In genomic region chr19:16581971-16582343, GRCh38 we compare ENCODE assay signal across 12 cellular contexts. TPM values are rescaled to one million over a fixed set of nuclear protein-coding genes. Genes with fewer than 3 reads are reported as not detected.
DNase-seq lines count a peak whose midpoint lies in the region; ATAC-seq, FAIRE-seq and TF ChIP-seq lines count a peak whose summit lies in the region.
"Had no signal": no experiment of that assay in that cellular context is flagged by ENCODE, and none has a peak within 500 bp of the region (broad histone marks: within the 10 kb centered on the region; RNA-seq: fewer than 3 reads in every experiment).

No MANE protein-coding gene starts in this region.

- CTCF ChIA-PET in A673 (lab: Charles Lee) (no interaction called here), K562 (lab: Yijun Ruan, JAX; ENCODE audit: low intra/inter-chr PET ratio) (no interaction called here)

- H3K27me3 ChIP-seq in A673 (replicated peaks; ENCODE audit: insufficient read depth, low read depth, low read length, poor library complexity) (no peaks in the 10 kb centered on the region), K562 (ENCODE audit: control insufficient read depth in 2 of 2, insufficient read depth in 2 of 2, low read length in 2 of 2) (no peaks in the 10 kb centered on the region; a peak in 1 of 5 replicates)

- DNase-seq in A673 (ENCODE audit: low spot score) (no peak), H54 (ENCODE audit: insufficient read length, low spot score) (peak; percentile 62), K562 (ENCODE audit: extremely low read depth in 1 of 4, low spot score in 3 of 4) (no peak), naive B cell (no peak), medulla oblongata (ENCODE audit: extremely low spot score) (no peak)
- no peak for DNase-seq in activated T-cell treated with anti-CD3 and anti-CD28 coated beads, Interleukin-2, amount 50 U/mL, for 72 hours
- DNase-seq: NCI-H146, occipital lobe, PC-3 had no signal

- peak overlapping the region; percentile 58 to 86 for H3K9ac ChIP-seq in K562 (ENCODE audit: insufficient read depth in 1 of 2, low read depth in 2 of 2, low read length in 2 of 2)

- peaks cover 11% of the 10 kb centered on the region; the same call in 1 of the 2 replicates for H4K20me1 ChIP-seq in K562 (replicated peaks; ENCODE audit: control insufficient read depth, insufficient read depth, low read length)

- POLR2A ChIA-PET in A673 (lab: Charles Lee; ENCODE audit: low non-redundant PET) (no interaction called here), K562 (lab: Yijun Ruan, JAX) (interaction anchor here (0.6 to 2.2 kb wide), 5 partner anchors 8 to 40 kb away, joined by 3 to 11 read pairs (median 4); partner anchors contain the start of gene SLC35E1)

- TF ChIP-seq RAD21 in K562 (CRISPR knock-in tag; conservative IDR thresholded peaks at IDR 0.05 in 1 of 2, IDR thresholded peaks at IDR 0.05 in 1 of 2), result no peak

- peaks cover 53 to 78% (median 76%) of the 10 kb centered on the region in 3 donors for H3K4me1 Mint-ChIP-seq in naive B cell
- H3K4me1 Mint-ChIP-seq in activated T-cell treated with anti-CD3 and anti-CD28 coated beads, Interleukin-2, amount 50 U/mL, for 72 hours (ENCODE audit: low read depth), result peaks cover 69% of the 10 kb centered on the region

- peaks cover 94% of the 10 kb centered on the region for H3K79me2 ChIP-seq in K562 (ENCODE audit: control insufficient read depth, insufficient read depth, low read length)

- intact Hi-C loops in A673 (cut with micrococcal nuclease; ENCODE audit: unreplicated experiment) (no loop called here), K562 (cut with micrococcal nuclease) (no loop called here)

- ATAC-seq in K562 (peak; percentile 2; the same call in 1 of the 3 replicates), naive B cell (ENCODE audit: low read depth in 2 of 2) (no peak), HG02678 (IDR thresholded peaks at IDR 0.05; ENCODE audit: unreplicated experiment) (no peak), HG02763 (IDR thresholded peaks at IDR 0.05; ENCODE audit: unreplicated experiment) (no peak)
- ATAC-seq in activated T-cell treated with anti-CD3 and anti-CD28 coated beads, Interleukin-2, amount 50 U/mL, for 72 hours (replicated peaks in 1 of 2), result no peak
- ATAC-seq: PC-3 had no signal

- H2AFZ ChIP-seq in K562 (ENCODE audit: low read depth, low read length), result no peak overlapping the region

- H3K27me3 Mint-ChIP-seq in naive B cell, result no peaks in the 10 kb centered on the region
- no peaks in the 10 kb centered on the region for H3K27me3 Mint-ChIP-seq in activated T-cell treated with anti-CD3 and anti-CD28 coated beads, Interleukin-2, amount 50 U/mL, for 72 hours (ENCODE audit: low read depth)

- in situ Hi-C loops in K562 (cut with MboI), result no loop called here

- no peak for TF ChIP-seq EP300 in K562 (IDR thresholded peaks at IDR 0.05; ENCODE audit: low read length)

- H3K4me2 ChIP-seq in K562 (ENCODE audit: insufficient read depth, low read length), result peak overlapping the region; percentile 64; the same call in 1 of the 2 replicates

- no peak for FAIRE-seq in H54 (lab: Jason Lieb, UNC)
- no peak for FAIRE-seq in K562 (lab: Jason Lieb, UNC)
- FAIRE-seq: urothelium cell line had no signal

- H3K36me3 Mint-ChIP-seq in naive B cell, result no peaks in the 10 kb centered on the region
- peaks cover 0 to 5% of the 10 kb centered on the region in 2 donors for H3K36me3 Mint-ChIP-seq in activated T-cell treated with anti-CD3 and anti-CD28 coated beads, Interleukin-2, amount 50 U/mL, for 72 hours (ENCODE audit: insufficient read depth in 2 of 2)

- H3K4me1 ChIP-seq in A673 (ENCODE audit: insufficient read depth, low read length, poor library complexity, severe bottlenecking) (peaks cover 35% of the 10 kb centered on the region), K562 (replicated peaks in 1 of 2; ENCODE audit: control insufficient read depth in 2 of 2, insufficient read depth in 2 of 2, low read length in 2 of 2) (peaks cover 50 to 66% of the 10 kb centered on the region in 2 experiments; a peak in 4 of 5 replicates)

- peak overlapping the region; percentile 40 for H3K27ac ChIP-seq in A673 (ENCODE audit: low read depth, low read length, poor library complexity, severe bottlenecking)
- peak overlapping the region; percentile 71 for H3K27ac ChIP-seq in K562 (ENCODE audit: extremely low read depth, low read depth, low read length)

- TF ChIP-seq CTCF in A673 (conservative IDR thresholded peaks at IDR 0.05; ENCODE audit: low read depth, low read length) (no peak), K562 (IDR thresholded peaks at IDR 0.05 in 2 of 3, conservative IDR thresholded peaks at IDR 0.05 in 1 of 3; ENCODE audit: insufficient read depth in 2 of 3, low read depth in 1 of 3, low read length in 3 of 3) (no peak)

- TF ChIP-seq POLR2A in H54 (IDR thresholded peaks at IDR 0.05; ENCODE audit: low read depth, low read length) (no peak), K562 (conservative IDR thresholded peaks at IDR 0.05) (no peak)

- BruUV-seq in A673 (replicated peaks; lab: Mats Ljungman, UMichigan) (no TSS peak), K562 (replicated peaks; lab: Mats Ljungman, UMichigan) (no TSS peak)

- WGBS in K562 (ENCODE audit: insufficient coverage, low coverage, missing lambda C conversion rate), result 77% methylated on average over 6 of the region's 6 CpGs

- H3K4me3 Mint-ChIP-seq in naive B cell, result peak overlapping the region in 5 of 8 donors; percentile 13 to 94 (median 38)
- peak overlapping the region in 1 of 2 donors; percentile 1 for H3K4me3 Mint-ChIP-seq in activated T-cell treated with anti-CD3 and anti-CD28 coated beads, Interleukin-2, amount 50 U/mL, for 72 hours

- H3K4me3 ChIP-seq in A673 (ENCODE audit: low read depth, low read length, poor library complexity, severe bottlenecking), result no peak overlapping the region
- H3K4me3 ChIP-seq in K562, result no peak overlapping the region

- H3K9me1 ChIP-seq in K562 (ENCODE audit: control insufficient read depth, insufficient read depth, low read length), result peaks cover 4% of the 10 kb centered on the region

- peaks cover 10% of the 10 kb centered on the region for H3K36me3 ChIP-seq in A673 (ENCODE audit: insufficient read depth, low read length, poor library complexity, severe bottlenecking)
- H3K36me3 ChIP-seq in K562 (ENCODE audit: control insufficient read depth, insufficient read depth, low read length), result peaks cover 53% of the 10 kb centered on the region; the same call in 2 of the 3 replicates

- no peaks in the 10 kb centered on the region for H3K9me3 Mint-ChIP-seq in naive B cell
- H3K9me3 Mint-ChIP-seq in activated T-cell treated with anti-CD3 and anti-CD28 coated beads, Interleukin-2, amount 50 U/mL, for 72 hours, result no peaks in the 10 kb centered on the region

- peak overlapping the region in 5 of 6 donors; percentile 32 to 96 (median 88) for H3K27ac Mint-ChIP-seq in naive B cell
- H3K27ac Mint-ChIP-seq in activated T-cell treated with anti-CD3 and anti-CD28 coated beads, Interleukin-2, amount 50 U/mL, for 72 hours, result no peak overlapping the region

- no peaks in the 10 kb centered on the region for H3K9me3 ChIP-seq in A673 (ENCODE audit: low read depth, low read length, poor library complexity, severe bottlenecking)
- H3K9me3 ChIP-seq in K562 (replicated peaks; ENCODE audit: control insufficient read depth, insufficient read depth, low read depth, low read length), result no peaks in the 10 kb centered on the region

RNA-seq across cellular contexts. Expression of gene SLC35E1, which starts 9.7 kb away (rescaled TPM):
- total RNA-seq in A673 (2021) (36.3 and 37.9 TPM in 2 replicates), K562 (2014; rRNA removed) (18.5 and 24.4 TPM in 2 replicates), K562 (2014; rRNA removed; fragmentation: Illumina TruSeq; extraction: Trizol) (27.8 and 28.4 TPM in 2 replicates), K562 (2015; rRNA removed; fragmentation: Illumina TruSeq; extraction: Trizol) (25.7 and 27.3 TPM in 2 replicates), K562 (2021) (40.1 and 44.5 TPM in 2 replicates)
- total RNA-seq in K562 (2011; cell fraction: chromatin; rRNA removed; ENCODE audit: low replicate concordance), result 132 and 248 TPM in 2 replicates
- total RNA-seq in K562 (2011; cell fraction: nucleolus; rRNA removed), result 136 and 163 TPM in 2 replicates
- 156 and 184 TPM in 2 replicates for total RNA-seq in K562 (2011; cell fraction: nucleoplasm; rRNA removed)
- polyA plus RNA-seq in K562 (2011; rRNA removed) (28.0 and 40.1 TPM in 2 replicates), K562 (2014; fragmentation: Illumina TruSeq; extraction: Trizol) (31.3 and 34.3 TPM in 2 replicates), K562 (2014; fragmentation: Nextera tagmentation; extraction: Ambion mirVana) (10 to 100 TPM; 15.0 to 16.1 TPM), K562 (2014; rRNA removed) (19.3 and 29.4 TPM in 2 replicates), naive B cell (ENCODE audit: low read depth in 6 of 6) (10 to 100 TPM; 15.4 to 26.2 (median 19.4) TPM)
- polyA plus RNA-seq in K562 (2011; cell fraction: cytosol; rRNA removed), result 41.7 and 60.4 TPM in 2 replicates
- polyA plus RNA-seq in K562 (2011; cell fraction: nucleus; rRNA removed), result 28.4 and 51.0 TPM in 2 replicates
- polyA plus RNA-seq in K562 (2012), result 23.2 and 28.7 TPM in 2 replicates
- 54.7 and 61.3 TPM in 2 replicates for polyA minus RNA-seq in K562 (2011; rRNA and poly(A)+ RNA removed)
- polyA minus RNA-seq in K562 (2011; cell fraction: cytosol; rRNA and poly(A)+ RNA removed), result 47.2 and 51.0 TPM in 2 replicates
- polyA minus RNA-seq in K562 (2011; cell fraction: nucleus; rRNA and poly(A)+ RNA removed), result 20.2 and 28.9 TPM in 2 replicates
- total RNA-seq in activated T-cell treated with anti-CD3 and anti-CD28 coated beads, Interleukin-2, amount 50 U/mL, for 72 hours, result 10 to 100 TPM; 36.5 to 39.5 TPM

RNA-seq across cellular contexts. Expression of gene CHERP, which starts 39.7 kb away (rescaled TPM):
- total RNA-seq in A673 (2021), result 86.4 and 98.4 TPM in 2 replicates
- 69.6 and 152 TPM in 2 replicates for total RNA-seq in K562 (2011; cell fraction: chromatin; rRNA removed; ENCODE audit: low replicate concordance)
- total RNA-seq in K562 (2011; cell fraction: nucleolus; rRNA removed), result 74.1 and 82.9 TPM in 2 replicates
- 82.4 and 95.0 TPM in 2 replicates for total RNA-seq in K562 (2011; cell fraction: nucleoplasm; rRNA removed)
- total RNA-seq in K562 (2014; rRNA removed), result 7.8 and 9.6 TPM in 2 replicates
- total RNA-seq in K562 (2014; rRNA removed; fragmentation: Illumina TruSeq; extraction: Trizol), result 4.5 and 6.9 TPM in 2 replicates
- 10.1 and 10.8 TPM in 2 replicates for total RNA-seq in K562 (2015; rRNA removed; fragmentation: Illumina TruSeq; extraction: Trizol)
- total RNA-seq in K562 (2021), result 76.7 and 85.1 TPM in 2 replicates
- polyA plus RNA-seq in K562 (2011; rRNA removed), result 4.9 and 9.0 TPM in 2 replicates
- polyA plus RNA-seq in K562 (2011; cell fraction: cytosol; rRNA removed), result 5.3 and 7.6 TPM in 2 replicates
- polyA plus RNA-seq in K562 (2011; cell fraction: nucleus; rRNA removed), result 47.7 and 60.8 TPM in 2 replicates
- 37.7 and 48.9 TPM in 2 replicates for polyA plus RNA-seq in K562 (2012)
- polyA plus RNA-seq in K562 (2014; fragmentation: Illumina TruSeq; extraction: Trizol), result 26.3 and 41.8 TPM in 2 replicates
- under 1 TPM; 0.60 to 0.75 TPM for polyA plus RNA-seq in K562 (2014; fragmentation: Nextera tagmentation; extraction: Ambion mirVana)
- 34.3 and 36.7 TPM in 2 replicates for polyA plus RNA-seq in K562 (2014; rRNA removed)
- 4.3 and 4.9 TPM in 2 replicates for polyA minus RNA-seq in K562 (2011; rRNA and poly(A)+ RNA removed)
- polyA minus RNA-seq in K562 (2011; cell fraction: cytosol; rRNA and poly(A)+ RNA removed), result 24.6 and 35.2 TPM in 2 replicates
- polyA minus RNA-seq in K562 (2011; cell fraction: nucleus; rRNA and poly(A)+ RNA removed), result 23.3 and 23.4 TPM in 2 replicates
- polyA plus RNA-seq in naive B cell (ENCODE audit: low read depth in 6 of 6), result 10 to 100 TPM in 2 of 6 donors, 1 to 10 TPM in 4; 3.2 to 19.5 (median 9.4) TPM
- 10 to 100 TPM; 54.8 to 59.6 TPM for total RNA-seq in activated T-cell treated with anti-CD3 and anti-CD28 coated beads, Interleukin-2, amount 50 U/mL, for 72 hours

RNA-seq across cellular contexts. Expression of gene MED26, which starts 46.0 kb away (rescaled TPM):
- total RNA-seq in A673 (2021) (13.4 and 15.6 TPM in 2 replicates), K562 (2014; rRNA removed) (12.9 and 15.2 TPM in 2 replicates), K562 (2014; rRNA removed; fragmentation: Illumina TruSeq; extraction: Trizol) (3.7 and 4.6 TPM in 2 replicates), K562 (2015; rRNA removed; fragmentation: Illumina TruSeq; extraction: Trizol) (7.1 and 7.5 TPM in 2 replicates), K562 (2021) (15.1 and 16.5 TPM in 2 replicates)
- 31.4 and 62.0 TPM in 2 replicates for total RNA-seq in K562 (2011; cell fraction: chromatin; rRNA removed; ENCODE audit: low replicate concordance)
- total RNA-seq in K562 (2011; cell fraction: nucleolus; rRNA removed), result 34.2 and 40.0 TPM in 2 replicates
- 27.1 and 33.1 TPM in 2 replicates for total RNA-seq in K562 (2011; cell fraction: nucleoplasm; rRNA removed)
- polyA plus RNA-seq in K562 (2011; rRNA removed) (5.6 and 6.1 TPM in 2 replicates), K562 (2014; fragmentation: Illumina TruSeq; extraction: Trizol) (6.2 and 8.4 TPM in 2 replicates), K562 (2014; fragmentation: Nextera tagmentation; extraction: Ambion mirVana) (under 1 TPM; 0.71 to 0.86 TPM), K562 (2014; rRNA removed) (8.4 and 9.0 TPM in 2 replicates), naive B cell (ENCODE audit: low read depth in 6 of 6) (10 to 100 TPM in 1 of 6 donors, 1 to 10 TPM in 5; 2.0 to 10.9 (median 5.4) TPM)
- 5.8 and 11.0 TPM in 2 replicates for polyA plus RNA-seq in K562 (2011; cell fraction: cytosol; rRNA removed)
- polyA plus RNA-seq in K562 (2011; cell fraction: nucleus; rRNA removed), result 6.6 and 9.2 TPM in 2 replicates
- polyA plus RNA-seq in K562 (2012), result 5.5 and 7.2 TPM in 2 replicates
- polyA minus RNA-seq in K562 (2011; rRNA and poly(A)+ RNA removed), result 5.4 and 10.0 TPM in 2 replicates
- 10.9 and 11.5 TPM in 2 replicates for polyA minus RNA-seq in K562 (2011; cell fraction: cytosol; rRNA and poly(A)+ RNA removed)
- polyA minus RNA-seq in K562 (2011; cell fraction: nucleus; rRNA and poly(A)+ RNA removed), result 13.2 and 20.2 TPM in 2 replicates
- total RNA-seq in activated T-cell treated with anti-CD3 and anti-CD28 coated beads, Interleukin-2, amount 50 U/mL, for 72 hours, result 10 to 100 TPM; 18.6 to 20.2 TPM
